8 cellular contexts compared by ENCODE assay signal in genomic region chr17:9038380-9038779, GRCh38. TPM values are rescaled to one million over a fixed set of nuclear protein-coding genes. Genes with fewer than 3 reads are reported as not detected.
"Had no signal": no experiment of that assay in that cellular context is flagged by ENCODE, and none has a peak within 500 bp of the region (broad histone marks: within the 10 kb centered on the region; RNA-seq: fewer than 3 reads in every experiment).

No MANE protein-coding gene starts in this region.

- H3K4me3 ChIP-seq: GM23338, K562 had no signal

- H2AFZ ChIP-seq: GM23338 had no signal

- H3K4me2 ChIP-seq: GM23338 had no signal

- FAIRE-seq: H1, H54, HTR-8/SVneo, K562 had no signal

- DNase-seq: H9, HCEC 1CT, IMR-90 had no signal

RNA-seq across cellular contexts. Expression of gene NTN1, which starts 17.1 kb away (rescaled TPM):
- polyA plus RNA-seq: K562 had no signal
